Comparison of ENCODE assay signal across 1 cellular context in the genomic region with DNA sequence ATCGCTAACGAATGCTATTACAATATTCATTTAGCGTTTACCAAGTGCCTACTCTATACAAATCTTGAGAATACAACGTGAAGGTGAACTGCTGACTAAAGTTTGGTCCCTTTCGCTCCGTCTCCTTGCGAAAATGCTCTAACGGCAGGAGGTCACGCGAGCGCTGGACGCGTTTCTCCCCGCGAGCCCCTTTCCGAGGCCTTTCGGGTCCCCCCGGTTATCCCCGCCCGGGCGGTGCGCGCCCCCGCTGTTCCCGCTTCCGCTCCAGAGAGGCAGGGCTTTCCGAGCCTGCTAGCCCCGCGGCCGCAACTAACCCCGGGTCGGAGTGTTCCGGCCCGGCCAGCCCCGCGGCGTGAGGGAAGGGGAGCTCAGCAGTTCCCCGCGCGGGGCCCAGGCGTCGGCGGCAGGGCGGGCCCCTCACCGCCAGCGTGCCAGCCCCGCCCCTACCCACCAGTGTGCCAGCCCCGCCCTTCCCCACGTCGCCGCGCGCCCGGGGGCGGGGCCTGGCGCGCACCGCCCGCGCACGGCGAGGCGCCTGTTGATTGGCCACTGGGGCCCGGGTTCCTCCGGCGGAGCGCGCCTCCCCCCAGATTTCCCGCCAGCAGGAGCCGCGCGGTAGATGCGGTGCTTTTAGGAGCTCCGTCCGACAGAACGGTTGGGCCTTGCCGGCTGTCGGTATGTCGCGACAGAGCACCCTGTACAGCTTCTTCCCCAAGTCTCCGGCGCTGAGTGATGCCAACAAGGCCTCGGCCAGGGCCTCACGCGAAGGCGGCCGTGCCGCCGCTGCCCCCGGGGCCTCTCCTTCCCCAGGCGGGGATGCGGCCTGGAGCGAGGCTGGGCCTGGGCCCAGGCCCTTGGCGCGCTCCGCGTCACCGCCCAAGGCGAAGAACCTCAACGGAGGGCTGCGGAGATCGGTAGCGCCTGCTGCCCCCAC.
TF ChIP-seq lines count a peak whose summit lies in the region.

TSS of gene MSH6 (plus strand) at position 589 of the 934 bp plus-strand sequence. CDS start at position 678, 89 bp downstream.

TF ChIP-seq in HepG2, 621 proteins besides CTCF, POLR2A, EP300 and RAD21 (continued from another document and continues in another):
- TF ChIP-seq SALL1 (CRISPR knock-in tag; IDR thresholded peaks at IDR 0.05) (peak; percentile 92), ZNF607 (CRISPR knock-in tag; IDR thresholded peaks at IDR 0.05; ENCODE audit: borderline replicate concordance) (peak; percentile 96), ZNF33B (CRISPR knock-in tag; IDR thresholded peaks at IDR 0.05) (peak; percentile 93), ZNF234 (CRISPR knock-in tag; conservative IDR thresholded peaks at IDR 0.05) (peak; percentile 56; the same call in 1 of the 2 replicates), ZIK1 (CRISPR knock-in tag; IDR thresholded peaks at IDR 0.05; ENCODE audit: borderline replicate concordance, low read depth) (peak; percentile 89; the same call in 1 of the 2 replicates), IKZF1 (IDR thresholded peaks at IDR 0.05) (no peak), HMGA1 (CRISPR knock-in tag; conservative IDR thresholded peaks at IDR 0.05) (no peak), ZNF784 (CRISPR knock-in tag; IDR thresholded peaks at IDR 0.05; ENCODE audit: borderline replicate concordance) (peak; percentile 92), ATF4 (CRISPR knock-in tag; IDR thresholded peaks at IDR 0.05) (peak in 1 of 2 experiments; percentile 55; a peak in 1 of 4 replicates), ZMYM3 (CRISPR knock-in tag; IDR thresholded peaks at IDR 0.05) (no peak; the same call in none of the 2 replicates), LRRFIP1 (CRISPR knock-in tag; conservative IDR thresholded peaks at IDR 0.05) (no peak), IRF1 (CRISPR knock-in tag; IDR thresholded peaks at IDR 0.05; ENCODE audit: low read depth) (peak; percentile 80), MTF1 (CRISPR knock-in tag; IDR thresholded peaks at IDR 0.05) (peak; percentile 73; the same call in 1 of the 2 replicates), MAF1 (CRISPR knock-in tag; IDR thresholded peaks at IDR 0.05; ENCODE audit: borderline replicate concordance) (no peak), KLF9 (CRISPR knock-in tag; IDR thresholded peaks at IDR 0.05; ENCODE audit: low read depth) (no peak), TAF15 (IDR thresholded peaks at IDR 0.05; ENCODE audit: low read depth, low read length, poor library complexity, severe bottlenecking) (peak; percentile 30), MED8 (CRISPR knock-in tag; IDR thresholded peaks at IDR 0.05; ENCODE audit: insufficient replicate concordance) (peak; percentile 76), THRA (CRISPR knock-in tag; IDR thresholded peaks at IDR 0.05; ENCODE audit: borderline replicate concordance) (no peak; the same call in 1 of the 2 replicates), ARID3A (IDR thresholded peaks at IDR 0.05; ENCODE audit: low read depth, low read length) (no peak), PLSCR1 (CRISPR knock-in tag; IDR thresholded peaks at IDR 0.05; ENCODE audit: borderline replicate concordance) (peak; percentile 92; the same call in 1 of the 2 replicates), ZNF232 (CRISPR knock-in tag; IDR thresholded peaks at IDR 0.05; ENCODE audit: borderline replicate concordance) (peak; percentile 81), FOXA1 (IDR thresholded peaks at IDR 0.05) (no peak), FOXA1 (CRISPR knock-in tag; IDR thresholded peaks at IDR 0.05) (no peak), GATAD1 (CRISPR knock-in tag; IDR thresholded peaks at IDR 0.05) (peak; percentile 76), ZNF501 (CRISPR knock-in tag; IDR thresholded peaks at IDR 0.05) (peak; percentile 96)
- TF ChIP-seq, protein P1, sequence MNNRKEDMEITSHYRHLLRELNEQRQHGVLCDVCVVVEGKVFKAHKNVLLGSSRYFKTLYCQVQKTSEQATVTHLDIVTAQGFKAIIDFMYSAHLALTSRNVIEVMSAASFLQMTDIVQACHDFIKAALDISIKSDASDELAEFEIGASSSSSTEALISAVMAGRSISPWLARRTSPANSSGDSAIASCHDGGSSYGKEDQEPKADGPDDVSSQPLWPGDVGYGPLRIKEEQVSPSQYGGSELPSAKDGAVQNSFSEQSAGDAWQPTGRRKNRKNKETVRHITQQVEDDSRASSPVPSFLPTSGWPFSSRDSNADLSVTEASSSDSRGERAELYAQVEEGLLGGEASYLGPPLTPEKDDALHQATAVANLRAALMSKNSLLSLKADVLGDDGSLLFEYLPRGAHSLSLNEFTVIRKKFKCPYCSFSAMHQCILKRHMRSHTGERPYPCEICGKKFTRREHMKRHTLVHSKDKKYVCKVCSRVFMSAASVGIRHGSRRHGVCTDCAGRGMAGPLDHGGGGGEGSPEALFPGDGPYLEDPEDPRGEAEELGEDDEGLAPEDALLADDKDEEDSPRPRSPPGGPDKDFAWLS (CRISPR knock-in tag; IDR thresholded peaks at IDR 0.05; ENCODE audit: borderline replicate concordance) = no peak
- TF ChIP-seq, protein P2, sequence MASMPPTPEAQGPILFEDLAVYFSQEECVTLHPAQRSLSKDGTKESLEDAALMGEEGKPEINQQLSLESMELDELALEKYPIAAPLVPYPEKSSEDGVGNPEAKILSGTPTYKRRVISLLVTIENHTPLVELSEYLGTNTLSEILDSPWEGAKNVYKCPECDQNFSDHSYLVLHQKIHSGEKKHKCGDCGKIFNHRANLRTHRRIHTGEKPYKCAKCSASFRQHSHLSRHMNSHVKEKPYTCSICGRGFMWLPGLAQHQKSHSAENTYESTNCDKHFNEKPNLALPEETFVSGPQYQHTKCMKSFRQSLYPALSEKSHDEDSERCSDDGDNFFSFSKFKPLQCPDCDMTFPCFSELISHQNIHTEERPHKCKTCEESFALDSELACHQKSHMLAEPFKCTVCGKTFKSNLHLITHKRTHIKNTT (CRISPR knock-in tag; IDR thresholded peaks at IDR 0.05) = peak; percentile 87; the same call in 1 of the 2 replicates
- TF ChIP-seq, protein P3, sequence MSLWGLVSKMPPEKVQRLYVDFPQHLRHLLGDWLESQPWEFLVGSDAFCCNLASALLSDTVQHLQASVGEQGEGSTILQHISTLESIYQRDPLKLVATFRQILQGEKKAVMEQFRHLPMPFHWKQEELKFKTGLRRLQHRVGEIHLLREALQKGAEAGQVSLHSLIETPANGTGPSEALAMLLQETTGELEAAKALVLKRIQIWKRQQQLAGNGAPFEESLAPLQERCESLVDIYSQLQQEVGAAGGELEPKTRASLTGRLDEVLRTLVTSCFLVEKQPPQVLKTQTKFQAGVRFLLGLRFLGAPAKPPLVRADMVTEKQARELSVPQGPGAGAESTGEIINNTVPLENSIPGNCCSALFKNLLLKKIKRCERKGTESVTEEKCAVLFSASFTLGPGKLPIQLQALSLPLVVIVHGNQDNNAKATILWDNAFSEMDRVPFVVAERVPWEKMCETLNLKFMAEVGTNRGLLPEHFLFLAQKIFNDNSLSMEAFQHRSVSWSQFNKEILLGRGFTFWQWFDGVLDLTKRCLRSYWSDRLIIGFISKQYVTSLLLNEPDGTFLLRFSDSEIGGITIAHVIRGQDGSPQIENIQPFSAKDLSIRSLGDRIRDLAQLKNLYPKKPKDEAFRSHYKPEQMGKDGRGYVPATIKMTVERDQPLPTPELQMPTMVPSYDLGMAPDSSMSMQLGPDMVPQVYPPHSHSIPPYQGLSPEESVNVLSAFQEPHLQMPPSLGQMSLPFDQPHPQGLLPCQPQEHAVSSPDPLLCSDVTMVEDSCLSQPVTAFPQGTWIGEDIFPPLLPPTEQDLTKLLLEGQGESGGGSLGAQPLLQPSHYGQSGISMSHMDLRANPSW (CRISPR knock-in tag; IDR thresholded peaks at IDR 0.05; ENCODE audit: borderline replicate concordance) = peak; percentile 28; the same call in 1 of the 2 replicates
- TF ChIP-seq, protein P4, sequence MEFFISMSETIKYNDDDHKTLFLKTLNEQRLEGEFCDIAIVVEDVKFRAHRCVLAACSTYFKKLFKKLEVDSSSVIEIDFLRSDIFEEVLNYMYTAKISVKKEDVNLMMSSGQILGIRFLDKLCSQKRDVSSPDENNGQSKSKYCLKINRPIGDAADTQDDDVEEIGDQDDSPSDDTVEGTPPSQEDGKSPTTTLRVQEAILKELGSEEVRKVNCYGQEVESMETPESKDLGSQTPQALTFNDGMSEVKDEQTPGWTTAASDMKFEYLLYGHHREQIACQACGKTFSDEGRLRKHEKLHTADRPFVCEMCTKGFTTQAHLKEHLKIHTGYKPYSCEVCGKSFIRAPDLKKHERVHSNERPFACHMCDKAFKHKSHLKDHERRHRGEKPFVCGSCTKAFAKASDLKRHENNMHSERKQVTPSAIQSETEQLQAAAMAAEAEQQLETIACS (CRISPR knock-in tag; IDR thresholded peaks at IDR 0.05) = peak; percentile 86
- TF ChIP-seq, protein P5, sequence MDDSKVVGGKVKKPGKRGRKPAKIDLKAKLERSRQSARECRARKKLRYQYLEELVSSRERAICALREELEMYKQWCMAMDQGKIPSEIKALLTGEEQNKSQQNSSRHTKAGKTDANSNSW (CRISPR knock-in tag; IDR thresholded peaks at IDR 0.05; ENCODE audit: borderline replicate concordance) = 0 out of 2 replicates have a peak, but pooled peaks have one; percentile 70
- TF ChIP-seq, protein P6, sequence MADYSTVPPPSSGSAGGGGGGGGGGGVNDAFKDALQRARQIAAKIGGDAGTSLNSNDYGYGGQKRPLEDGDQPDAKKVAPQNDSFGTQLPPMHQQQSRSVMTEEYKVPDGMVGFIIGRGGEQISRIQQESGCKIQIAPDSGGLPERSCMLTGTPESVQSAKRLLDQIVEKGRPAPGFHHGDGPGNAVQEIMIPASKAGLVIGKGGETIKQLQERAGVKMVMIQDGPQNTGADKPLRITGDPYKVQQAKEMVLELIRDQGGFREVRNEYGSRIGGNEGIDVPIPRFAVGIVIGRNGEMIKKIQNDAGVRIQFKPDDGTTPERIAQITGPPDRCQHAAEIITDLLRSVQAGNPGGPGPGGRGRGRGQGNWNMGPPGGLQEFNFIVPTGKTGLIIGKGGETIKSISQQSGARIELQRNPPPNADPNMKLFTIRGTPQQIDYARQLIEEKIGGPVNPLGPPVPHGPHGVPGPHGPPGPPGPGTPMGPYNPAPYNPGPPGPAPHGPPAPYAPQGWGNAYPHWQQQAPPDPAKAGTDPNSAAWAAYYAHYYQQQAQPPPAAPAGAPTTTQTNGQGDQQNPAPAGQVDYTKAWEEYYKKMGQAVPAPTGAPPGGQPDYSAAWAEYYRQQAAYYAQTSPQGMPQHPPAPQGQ (CRISPR knock-in tag; IDR thresholded peaks at IDR 0.05; ENCODE audit: borderline replicate concordance) = no peak
